In the genomic region with DNA sequence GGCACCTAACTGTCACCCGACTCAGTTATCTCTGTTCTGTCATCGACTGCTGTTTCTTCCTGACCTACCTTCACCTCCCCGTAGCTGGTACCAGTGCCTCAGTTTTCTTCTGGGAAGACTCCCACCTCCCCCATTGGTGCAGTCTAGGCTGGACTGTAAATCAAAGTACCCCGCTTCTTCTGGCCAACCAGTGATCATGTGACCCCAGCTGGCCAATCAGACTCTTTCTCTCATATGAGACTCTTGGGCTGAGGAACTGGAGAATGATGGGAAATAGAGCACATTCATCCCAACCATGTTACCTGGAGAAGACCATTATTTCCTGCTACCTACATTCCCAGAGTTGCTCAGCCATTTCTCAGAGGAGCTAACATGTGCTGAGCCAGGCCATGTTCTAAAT, we compare ENCODE assay signal across 26 cellular contexts. TPM values are rescaled to one million over a fixed set of nuclear protein-coding genes. Genes with fewer than 3 reads are reported as not detected.
"Had no signal": no experiment of that assay in that cellular context is flagged by ENCODE, and none has a peak within 500 bp of the region (broad histone marks: within the 10 kb centered on the region; RNA-seq: fewer than 3 reads in every experiment).

No MANE protein-coding gene starts in this region.

- H3K27me3 ChIP-seq: SJSA1 had no signal

- ATAC-seq: Panc1, PC-3, Right ventricle myocardium inferior had no signal

- H3K27ac Mint-ChIP-seq: IgD-negative memory B cell had no signal

- DNase-seq: Kasumi-1; KG1; MM.1S; NCI-H1092 treated with DMSO at 0.1 percent for 48 hours; NCI-H1436; NCI-H187; NCI-H2029; NCI-H2081 treated with DMSO at 0.1 percent for 48 hours; NCI-H2171; NCI-H226; NCI-H446; NCI-H510A; NCI-H524 treated with DMSO at 0.1 percent for 48 hours; NCI-H69; NCI-H774; NK-92 treated with Interleukin-12 subunit alpha and Interleukin-12 subunit beta, amount 100 ng/mL, for 24 hours; PC-3; SHP77 treated with DMSO at 0.1 percent for 48 hours had no signal

- H3K4me1 Mint-ChIP-seq: IgD-negative memory B cell had no signal

- H3K9me3 Mint-ChIP-seq: IgD-negative memory B cell had no signal

- H3K36me3 ChIP-seq: SJSA1 had no signal

- H3K4me3 Mint-ChIP-seq: IgD-negative memory B cell had no signal

- H3K4me3 ChIP-seq: SJSA1, SK-N-MC had no signal

- H3K9me3 ChIP-seq: SJSA1 had no signal

- H3K27ac ChIP-seq: HL-60, SJSA1, SK-N-MC had no signal

RNA-seq across cellular contexts. Expression of a gene that starts 23.8 kb away (rescaled TPM):
- total RNA-seq: M059J, Right ventricle myocardium inferior, RPMI7951, SJSA1 had no signal
- polyA plus RNA-seq: IgD-negative memory B cell had no signal
